ENCODE assay signal across 8 cellular contexts in genomic region chr12:112380663-112381420, GRCh38. TPM values are rescaled to one million over a fixed set of nuclear protein-coding genes. Genes with fewer than 3 reads are reported as not detected.
A peak's percentile ranks its signal among the peaks of the same experiment; 100 is the strongest.
DNase-seq lines count a peak whose midpoint lies in the region; ATAC-seq and TF ChIP-seq lines count a peak whose summit lies in the region.

No MANE protein-coding gene starts in this region.

- peaks cover 28% of the 10 kb centered on the region for H3K4me1 Mint-ChIP-seq in CD4-positive, alpha-beta T cell (ENCODE audit: low read depth)
- peaks cover 31% of the 10 kb centered on the region for H3K4me1 Mint-ChIP-seq in stimulated activated effector memory CD8-positive, alpha-beta T cell treated with anti-CD3 and anti-CD28 coated beads, Interleukin-12 subunit alpha, Interleukin-12 subunit beta, amount 100 ng/mL, for 72 hours

- CTCF ChIA-PET in CD4-positive, alpha-beta T cell (lab: Charles Lee): no interaction called here

- H3K27ac Mint-ChIP-seq in CD4-positive, alpha-beta T cell: peak overlapping the region; percentile 85
- H3K27ac Mint-ChIP-seq in stimulated activated effector memory CD8-positive, alpha-beta T cell treated with anti-CD3 and anti-CD28 coated beads, Interleukin-12 subunit alpha, Interleukin-12 subunit beta, amount 100 ng/mL, for 72 hours: peak overlapping the region; percentile 95

- POLR2A ChIA-PET in CD4-positive, alpha-beta T cell (lab: Charles Lee): no interaction called here

- H3K9ac ChIP-seq in HUES6 (ENCODE audit: low read length): peak overlapping the region; percentile 41

- H3K4me3 Mint-ChIP-seq in CD4-positive, alpha-beta T cell: peak overlapping the region; percentile 98
- peak overlapping the region; percentile 91 for H3K4me3 Mint-ChIP-seq in stimulated activated effector memory CD8-positive, alpha-beta T cell treated with anti-CD3 and anti-CD28 coated beads, Interleukin-12 subunit alpha, Interleukin-12 subunit beta, amount 100 ng/mL, for 72 hours

- DNase-seq in CD4-positive, alpha-beta T cell: no peak
- DNase-seq in astrocyte of the cerebellum (ENCODE audit: low read depth) (no peak), inferior parietal cortex (ENCODE audit: extremely low spot score) (peak; percentile 32), KG1 (lab: John Stamatoyannopoulos, UW) (no peak)
- DNase-seq in stimulated activated effector memory CD8-positive, alpha-beta T cell treated with anti-CD3 and anti-CD28 coated beads, Interleukin-12 subunit alpha, Interleukin-12 subunit beta, amount 100 ng/mL, for 72 hours (ENCODE audit: low spot score in 2 of 2): peak in 1 of 2 donors; percentile 58

- no peaks in the 10 kb centered on the region for H3K9me3 Mint-ChIP-seq in CD4-positive, alpha-beta T cell
- H3K9me3 Mint-ChIP-seq in stimulated activated effector memory CD8-positive, alpha-beta T cell treated with anti-CD3 and anti-CD28 coated beads, Interleukin-12 subunit alpha, Interleukin-12 subunit beta, amount 100 ng/mL, for 72 hours: no peaks in the 10 kb centered on the region

- no peaks in the 10 kb centered on the region for H3K27me3 ChIP-seq in CD4-positive, alpha-beta T cell (ENCODE audit: control insufficient read depth, insufficient read depth, low read length)
- no peaks in the 10 kb centered on the region for H3K27me3 ChIP-seq in HUES6 (ENCODE audit: control insufficient read depth, insufficient read depth, low read length)

- H3K4me3 ChIP-seq in HUES6 (ENCODE audit: low read depth, low read length) (peak overlapping the region; percentile 73), astrocyte of the cerebellum (ENCODE audit: low read depth, low read length) (peak overlapping the region; percentile 66)

- peaks cover 7% of the 10 kb centered on the region; the same call in 1 of the 2 replicates for H3K4me1 ChIP-seq in HUES6 (ENCODE audit: control insufficient read depth, insufficient read depth, low read length)

- no peak for ATAC-seq in CD4-positive, alpha-beta T cell (ENCODE audit: poor library complexity)
- ATAC-seq in stimulated activated effector memory CD8-positive, alpha-beta T cell treated with anti-CD3 and anti-CD28 coated beads, Interleukin-12 subunit alpha, Interleukin-12 subunit beta, amount 100 ng/mL, for 72 hours: no peak
- no peak for ATAC-seq in HG02840 (IDR thresholded peaks at IDR 0.05; ENCODE audit: low FRiP score, unreplicated experiment)
- no peak for ATAC-seq in GM18868 (IDR thresholded peaks at IDR 0.05; ENCODE audit: unreplicated experiment)

- in situ Hi-C loops in astrocyte of the cerebellum (cut with HindIII; ENCODE audit: low sequenced_read_pairs): no loop called here

- no peaks in the 10 kb centered on the region for H3K9me3 ChIP-seq in CD4-positive, alpha-beta T cell (ENCODE audit: control insufficient read depth, low read length)
- no peaks in the 10 kb centered on the region for H3K9me3 ChIP-seq in HUES6 (ENCODE audit: control insufficient read depth, insufficient read depth, low read depth, low read length)

- no peaks in the 10 kb centered on the region for H3K36me3 ChIP-seq in HUES6 (ENCODE audit: control insufficient read depth, insufficient read depth, low read length)

- H3K27me3 Mint-ChIP-seq in CD4-positive, alpha-beta T cell: no peaks in the 10 kb centered on the region

- TF ChIP-seq CTCF in CD4-positive, alpha-beta T cell (IDR thresholded peaks at IDR 0.05): no peak
- no peak for TF ChIP-seq CTCF in astrocyte of the cerebellum (IDR thresholded peaks at IDR 0.05; ENCODE audit: low read depth, low read length, missing control alignments)

- H3K27ac ChIP-seq in CD4-positive, alpha-beta T cell (ENCODE audit: low read depth, low read length): no peak overlapping the region
- H3K27ac ChIP-seq in HUES6 (ENCODE audit: low read depth, low read length): no peak overlapping the region; the same call in 1 of the 2 replicates

- intact Hi-C loops in CD4-positive, alpha-beta T cell (cut with DNase I, micrococcal nuclease): loop anchor here in 1 of 2 experiments (5.0 to 10.0 kb wide), 3 partner anchors 274 to 696 kb away; partner anchors contain the start of genes ACAD10, BRAP, ERP29 and NAA25

- H3K36me3 Mint-ChIP-seq in CD4-positive, alpha-beta T cell (ENCODE audit: low read depth): peaks cover 4% of the 10 kb centered on the region
- H3K36me3 Mint-ChIP-seq in stimulated activated effector memory CD8-positive, alpha-beta T cell treated with anti-CD3 and anti-CD28 coated beads, Interleukin-12 subunit alpha, Interleukin-12 subunit beta, amount 100 ng/mL, for 72 hours: peaks cover 13% of the 10 kb centered on the region

RNA-seq across cellular contexts. Expression of gene HECTD4, which starts 1.4 kb away (rescaled TPM):
- total RNA-seq in CD4-positive, alpha-beta T cell: 10 to 100 TPM; 40.2 to 43.3 TPM

RNA-seq across cellular contexts. Expression of gene RPL6, which starts 28.6 kb away (rescaled TPM):
- 1,000 to 10,000 TPM; 1,794 to 1,807 TPM for total RNA-seq in CD4-positive, alpha-beta T cell

RNA-seq across cellular contexts. Expression of gene PTPN11, which starts 37.9 kb away (rescaled TPM):
- total RNA-seq in CD4-positive, alpha-beta T cell: 10 to 100 TPM; 44.6 to 46.4 TPM
